20 cellular contexts compared by ENCODE assay signal in the genomic region with DNA sequence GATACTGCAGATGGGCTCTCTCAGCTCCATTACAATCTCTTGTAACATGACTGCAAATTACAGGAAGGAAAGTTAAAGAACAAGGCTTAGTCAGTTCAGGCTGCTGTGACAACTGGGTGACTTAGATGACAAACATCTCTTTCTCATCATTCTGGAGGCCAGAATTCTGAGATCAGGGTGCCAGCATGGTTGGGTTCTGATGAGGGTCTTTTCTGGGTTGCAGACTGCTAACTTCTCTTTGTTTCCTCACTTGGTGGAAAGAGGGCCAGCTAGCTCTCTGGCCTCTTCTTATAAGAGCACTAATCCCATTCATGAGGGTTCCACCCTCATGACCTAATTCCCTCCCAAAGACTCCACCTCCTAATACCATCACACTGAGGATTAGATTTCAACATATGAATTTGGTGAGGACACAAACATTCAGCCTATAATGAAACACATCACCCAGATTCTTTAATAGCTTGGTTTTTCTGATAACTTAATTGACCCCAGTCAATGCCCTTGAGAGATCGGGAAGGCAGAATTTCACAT.
DNase-seq lines count a peak whose midpoint lies in the region; TF ChIP-seq lines count a peak whose summit lies in the region.
"Had no signal": no experiment of that assay in that cellular context is flagged by ENCODE, and none has a peak within 500 bp of the region (broad histone marks: within the 10 kb centered on the region; RNA-seq: fewer than 3 reads in every experiment).

No MANE protein-coding gene starts in this region.

- no peaks in the 10 kb centered on the region for H3K27me3 ChIP-seq in HAP-1 (ENCODE audit: low read depth)
- H3K27me3 ChIP-seq: BLaER1 treated with 17β-estradiol and CSF1 and Interleukin-3, amounts not matched to agents 10 nM and 100 nM had no signal

- CTCF ChIA-PET in activated naive CD4-positive, alpha-beta T cell treated with anti-CD3 and anti-CD28 coated beads, Interleukin-2, amount 10 ng/mL, durations not matched to agents 7 days and 5 days (lab: Charles Lee), result interaction anchor here (0.6 to 3.7 kb wide), 3 partner anchors 23 to 632 kb away, joined by 3 to 71 read pairs (median 13); no protein-coding TSS in a partner anchor

- no peak overlapping the region for H3K27ac ChIP-seq in coronary artery
- H3K27ac ChIP-seq: BLaER1 treated with 17β-estradiol and CSF1 and Interleukin-3, amounts not matched to agents 10 nM and 100 nM; RWPE1 had no signal

- no peaks in the 10 kb centered on the region for H3K9me3 Mint-ChIP-seq in activated naive CD4-positive, alpha-beta T cell treated with anti-CD3 and anti-CD28 coated beads, Interleukin-2, amount 10 ng/mL, durations not matched to agents 7 days and 5 days
- H3K9me3 Mint-ChIP-seq: GM23338 had no signal

- no peaks in the 10 kb centered on the region for H3K36me3 Mint-ChIP-seq in activated naive CD4-positive, alpha-beta T cell treated with anti-CD3 and anti-CD28 coated beads, Interleukin-2, amount 10 ng/mL, durations not matched to agents 7 days and 5 days

- no peaks in the 10 kb centered on the region for H3K4me1 Mint-ChIP-seq in activated naive CD4-positive, alpha-beta T cell treated with anti-CD3 and anti-CD28 coated beads, Interleukin-2, amount 10 ng/mL, durations not matched to agents 7 days and 5 days

- no peaks in the 10 kb centered on the region for H3K36me3 ChIP-seq in HAP-1 (replicated peaks)
- H3K36me3 ChIP-seq: BLaER1 treated with 17β-estradiol and CSF1 and Interleukin-3, amounts not matched to agents 10 nM and 100 nM had no signal

- H3K9me3 ChIP-seq in HAP-1, result no peaks in the 10 kb centered on the region
- H3K9me3 ChIP-seq: BLaER1 treated with 17β-estradiol and CSF1 and Interleukin-3, amounts not matched to agents 10 nM and 100 nM had no signal

- H3K4me3 ChIP-seq in HAP-1, result no peak overlapping the region
- no peak overlapping the region for H3K4me3 ChIP-seq in fibroblast of mammary gland (ENCODE audit: control insufficient read depth, low read depth, low read length)
- no peak overlapping the region for H3K4me3 ChIP-seq in coronary artery
- H3K4me3 ChIP-seq: BLaER1 treated with 17β-estradiol and CSF1 and Interleukin-3, amounts not matched to agents 10 nM and 100 nM; GM23338 had no signal

- in situ Hi-C loops in HAP-1 (cut with MboI; ENCODE audit: low sequenced_read_pairs), result loop anchor here (5.0 to 25.0 kb wide), 2 partner anchors 137 to 617 kb away; no protein-coding TSS in a partner anchor

- H3K4me3 Mint-ChIP-seq in activated naive CD4-positive, alpha-beta T cell treated with anti-CD3 and anti-CD28 coated beads, Interleukin-2, amount 10 ng/mL, durations not matched to agents 7 days and 5 days, result no peak overlapping the region
- H3K4me3 Mint-ChIP-seq: GM23338 had no signal

- peaks cover 10% of the 10 kb centered on the region for H3K4me1 ChIP-seq in HAP-1
- H3K4me1 ChIP-seq: BLaER1 treated with 17β-estradiol and CSF1 and Interleukin-3, amounts not matched to agents 10 nM and 100 nM had no signal

- DNase-seq in HAP-1 (ENCODE audit: low spot score in 2 of 2), result peak; percentile 20 to 49
- peak; percentile 21 for DNase-seq in NCI-H82 treated with DMSO at 0.1 percent for 48 hours (lab: John Stamatoyannopoulos, UW; ENCODE audit: unreplicated experiment)
- peak; percentile 30 for DNase-seq in fibroblast of mammary gland (ENCODE audit: low read depth)
- DNase-seq in stimulated activated CD4-positive, alpha-beta T cell treated with anti-CD3 and anti-CD28 coated beads, Interleukin-12 subunit alpha, Interleukin-12 subunit beta, amount 100 ng/mL, for 4 hours, result no peak
- no peak for DNase-seq in GF-D8 (lab: John Stamatoyannopoulos, UW)
- DNase-seq in coronary artery (ENCODE audit: low spot score), result no peak
- no peak for DNase-seq in activated naive CD4-positive, alpha-beta T cell treated with anti-CD3 and anti-CD28 coated beads, Interleukin-2, amount 10 ng/mL, durations not matched to agents 7 days and 5 days
- DNase-seq: DMS79, GDM1, KBM-7, NCI-H1417 treated with DMSO at 0.1 percent for 48 hours, NCI-H187 treated with DMSO at 0.1 percent for 48 hours, NCI-H2227 treated with DMSO at 0.1 percent for 48 hours, NCI-H510A treated with DMSO at 0.1 percent for 48 hours, NCI-H774, PC-3, SIG-M5 had no signal

- peaks cover 21% of the 10 kb centered on the region for H3K27me3 Mint-ChIP-seq in activated naive CD4-positive, alpha-beta T cell treated with anti-CD3 and anti-CD28 coated beads, Interleukin-2, amount 10 ng/mL, durations not matched to agents 7 days and 5 days

- TF ChIP-seq CTCF in fibroblast of mammary gland (conservative IDR thresholded peaks at IDR 0.05; ENCODE audit: control insufficient read depth, insufficient read depth, low read depth, low read length), result no peak
- TF ChIP-seq CTCF in coronary artery (IDR thresholded peaks at IDR 0.05), result no peak

- H3K27ac Mint-ChIP-seq in activated naive CD4-positive, alpha-beta T cell treated with anti-CD3 and anti-CD28 coated beads, Interleukin-2, amount 10 ng/mL, durations not matched to agents 7 days and 5 days, result no peak overlapping the region
- H3K27ac Mint-ChIP-seq: GM23338 had no signal

Comparison
In these comparisons a context has a peak if more than half of its experiments do, and no peak if none do; other contexts are left out.
1. DNase-seq: peak in HAP-1 (2 of 2), NCI-H82 treated with DMSO at 0.1 percent for 48 hours (single experiment) and fibroblast of mammary gland (single experiment); none in stimulated activated CD4-positive, alpha-beta T cell treated with anti-CD3 and anti-CD28 coated beads, Interleukin-12 subunit alpha, Interleukin-12 subunit beta, amount 100 ng/mL, for 4 hours (single experiment), GF-D8 (single experiment), coronary artery (single experiment) and activated naive CD4-positive, alpha-beta T cell treated with anti-CD3 and anti-CD28 coated beads, Interleukin-2, amount 10 ng/mL, durations not matched to agents 7 days and 5 days (single experiment).